Comparison of ENCODE assay signal across 8 cellular contexts in genomic region chr7:104206841-104207240, GRCh38. TPM values are rescaled to one million over a fixed set of nuclear protein-coding genes. Genes with fewer than 3 reads are reported as not detected.
DNase-seq lines count a peak whose midpoint lies in the region; ATAC-seq, FAIRE-seq and TF ChIP-seq lines count a peak whose summit lies in the region.

No MANE protein-coding gene starts in this region.

- H3K36me3 ChIP-seq in OCI-LY7 (ENCODE audit: insufficient read depth, low read length) (peaks cover 38% of the 10 kb centered on the region), endothelial cell of umbilical vein (ENCODE audit: control insufficient read depth in 2 of 2, extremely low read depth in 1 of 2, insufficient read depth in 2 of 2, low read length in 2 of 2) (peaks cover 7% of the 10 kb centered on the region in 2 experiments), prostate gland (peaks cover 0 to 8% of the 10 kb centered on the region in 2 donors)

- TF ChIP-seq CTCF in GM12864 (IDR thresholded peaks at IDR 0.05; ENCODE audit: low read depth, low read length, missing control alignments) (no peak), OCI-LY7 (conservative IDR thresholded peaks at IDR 0.05; ENCODE audit: low read length) (no peak), endothelial cell of umbilical vein (IDR thresholded peaks at IDR 0.05; ENCODE audit: extremely low read depth in 1 of 2, insufficient read depth in 1 of 2, low read depth in 1 of 2, low read length in 2 of 2) (no peak), prostate gland (IDR thresholded peaks at IDR 0.05) (no peak)

- POLR2A ChIA-PET in OCI-LY7 (lab: Charles Lee) (no interaction called here), endothelial cell of umbilical vein (lab: Charles Lee) (no interaction called here)

- H2AFZ ChIP-seq in OCI-LY7 (ENCODE audit: low read length) = no peak overlapping the region
- H2AFZ ChIP-seq in endothelial cell of umbilical vein (ENCODE audit: low read depth, low read length) = peak overlapping the region; percentile 93

- dilution Hi-C loops in endothelial cell of umbilical vein (cut with MboI; ENCODE audit: extremely low pct_ligation_motif_present, low sequenced_read_pairs) = no loop called here

- peak overlapping the region; percentile 78 for H3K4me3 ChIP-seq in GM12864 (ENCODE audit: low read depth, low read length)
- H3K4me3 ChIP-seq in OCI-LY7 (ENCODE audit: low read depth, low read length, poor library complexity, severe bottlenecking) = peak overlapping the region; percentile 98
- H3K4me3 ChIP-seq in endothelial cell of umbilical vein (replicated peaks in 1 of 3; ENCODE audit: insufficient read depth in 1 of 3, low read depth in 1 of 3, low read length in 3 of 3) = peak overlapping the region; percentile 75 to 98 (median 93)
- peak overlapping the region; percentile 61 to 62 for H3K4me3 ChIP-seq in prostate gland

- WGBS in prostate gland = 28% methylated on average over 6 of the region's 6 CpGs

- H3K79me2 ChIP-seq in OCI-LY7 (ENCODE audit: insufficient read depth, low read depth, low read length) (peaks cover 52% of the 10 kb centered on the region), endothelial cell of umbilical vein (ENCODE audit: control insufficient read depth, insufficient read depth, low read length) (peaks cover 37% of the 10 kb centered on the region)

- H3K27me3 ChIP-seq in endothelial cell of umbilical vein (ENCODE audit: control insufficient read depth in 2 of 2, insufficient read depth in 2 of 2, low read length in 2 of 2) (no peaks in the 10 kb centered on the region), prostate gland (replicated peaks; ENCODE audit: insufficient read depth) (no peaks in the 10 kb centered on the region)

- H4K20me1 ChIP-seq in OCI-LY7 (ENCODE audit: insufficient read depth, low read length) (no peaks in the 10 kb centered on the region), endothelial cell of umbilical vein (replicated peaks; ENCODE audit: control insufficient read depth, extremely low read depth, insufficient read depth, low read length) (no peaks in the 10 kb centered on the region)

- CTCF ChIA-PET in OCI-LY7 (lab: Charles Lee; ENCODE audit: unreplicated experiment) = no interaction called here
- CTCF ChIA-PET in endothelial cell of umbilical vein (lab: Charles Lee) = no interaction called here

- peak overlapping the region; percentile 57 for H3K27ac ChIP-seq in OCI-LY7 (ENCODE audit: low read depth, low read length, poor library complexity, severe bottlenecking)
- H3K27ac ChIP-seq in endothelial cell of umbilical vein (ENCODE audit: insufficient read depth, low read depth, low read length) = peak overlapping the region; percentile 67
- peak overlapping the region in 1 of 2 donors; percentile 82 for H3K27ac ChIP-seq in prostate gland

- H3K9me2 ChIP-seq in OCI-LY7 (ENCODE audit: insufficient read depth, low read length) = no peaks in the 10 kb centered on the region

- ATAC-seq in HG03196 (IDR thresholded peaks at IDR 0.05; ENCODE audit: unreplicated experiment) = no peak

- no TSS peak for BruUV-seq in OCI-LY7 (replicated peaks; lab: Mats Ljungman, UMichigan)
- BruUV-seq in endothelial cell of umbilical vein (replicated peaks; lab: Mats Ljungman, UMichigan) = no TSS peak

- intact Hi-C loops in OCI-LY7 (cut with micrococcal nuclease; ENCODE audit: unreplicated experiment) = no loop called here
- intact Hi-C loops in endothelial cell of umbilical vein (cut with micrococcal nuclease) = no loop called here
- intact Hi-C loops in prostate gland (cut with DNase I) = no loop called here

- no peak for FAIRE-seq in endothelial cell of umbilical vein (lab: Jason Lieb, UNC)

- H3K4me2 ChIP-seq in OCI-LY7 (ENCODE audit: low read length) (peak overlapping the region; percentile 74), endothelial cell of umbilical vein (ENCODE audit: insufficient read depth, low read length) (peak overlapping the region; percentile 70)

- no peak for TF ChIP-seq POLR2A in endothelial cell of umbilical vein (IDR thresholded peaks at IDR 0.05; ENCODE audit: low read depth, low read length)
- TF ChIP-seq POLR2A in prostate gland (IDR thresholded peaks at IDR 0.05) = no peak

- DNase-seq in GM12864 (ENCODE audit: low read depth) = no peak
- DNase-seq in OCI-LY7 (ENCODE audit: low spot score) = peak; percentile 4
- peak; percentile 18 for DNase-seq in endothelial cell of umbilical vein (ENCODE audit: low read depth, low spot score)
- DNase-seq in prostate gland (ENCODE audit: low spot score) = no peak
- no peak for DNase-seq in NCI-H1092 treated with DMSO at 0.1 percent for 48 hours (lab: John Stamatoyannopoulos, UW)
- DNase-seq in OCI-M2 (lab: John Stamatoyannopoulos, UW; ENCODE audit: unreplicated experiment) = no peak
- no peak for DNase-seq in activated CD8-positive, alpha-beta memory T cell treated with anti-CD3 and anti-CD28 coated beads, Interleukin-2, amount 50 U/mL, for 48 hours

- no peaks in the 10 kb centered on the region for H3K9me3 ChIP-seq in OCI-LY7 (ENCODE audit: low read length)
- H3K9me3 ChIP-seq in endothelial cell of umbilical vein (replicated peaks; ENCODE audit: control insufficient read depth, insufficient read depth, low read length) = no peaks in the 10 kb centered on the region
- H3K9me3 ChIP-seq in prostate gland = no peaks in the 10 kb centered on the region

- peak overlapping the region; percentile 90 for H3K9ac ChIP-seq in endothelial cell of umbilical vein (replicated peaks; ENCODE audit: extremely low read depth, insufficient read depth, low read length)

- H3K9me1 ChIP-seq in endothelial cell of umbilical vein (replicated peaks; ENCODE audit: control insufficient read depth, extremely low read depth, insufficient read depth, low read length) = no peaks in the 10 kb centered on the region

- peaks cover 21% of the 10 kb centered on the region for H3K4me1 ChIP-seq in OCI-LY7 (ENCODE audit: insufficient read depth, low read length, poor library complexity, severe bottlenecking)
- peaks cover 16% of the 10 kb centered on the region for H3K4me1 ChIP-seq in endothelial cell of umbilical vein (ENCODE audit: control insufficient read depth, extremely low read depth, insufficient read depth, low read length)
- H3K4me1 ChIP-seq in prostate gland (replicated peaks) = peaks cover 4% of the 10 kb centered on the region

TF ChIP-seq in endothelial cell of umbilical vein, 7 proteins besides CTCF, POLR2A, EP300 and RAD21:
- no peak for TF ChIP-seq MYC (IDR thresholded peaks at IDR 0.05; ENCODE audit: low read depth, low read length)
- no peak for TF ChIP-seq POLR2AphosphoS5 (IDR thresholded peaks at IDR 0.05; ENCODE audit: insufficient read depth, low read depth, low read length)
- TF ChIP-seq, protein P1, sequence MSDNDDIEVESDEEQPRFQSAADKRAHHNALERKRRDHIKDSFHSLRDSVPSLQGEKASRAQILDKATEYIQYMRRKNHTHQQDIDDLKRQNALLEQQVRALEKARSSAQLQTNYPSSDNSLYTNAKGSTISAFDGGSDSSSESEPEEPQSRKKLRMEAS (IDR thresholded peaks at IDR 0.05; ENCODE audit: insufficient read depth, insufficient read length) = no peak
- TF ChIP-seq FOS (IDR thresholded peaks at IDR 0.05; ENCODE audit: borderline replicate concordance, insufficient read depth, low read length) = no peak
- no peak for TF ChIP-seq EZH2 (IDR thresholded peaks at IDR 0.05; ENCODE audit: borderline replicate concordance, low read depth, low read length, severe bottlenecking)
- no peak for TF ChIP-seq JUN (IDR thresholded peaks at IDR 0.05; ENCODE audit: borderline replicate concordance, insufficient read depth, insufficient read length, low read depth)
- no peak for TF ChIP-seq GATA2 (IDR thresholded peaks at IDR 0.05; ENCODE audit: insufficient read depth, insufficient read length, low read depth, low read length)

RNA-seq across cellular contexts. Expression of gene ORC5, which starts 1.0 kb away (rescaled TPM):
- 25.2 and 54.8 TPM in 2 replicates for total RNA-seq in OCI-LY7 (2014; rRNA removed; shearing (Covaris generic))
- 29.5 and 33.1 TPM in 2 replicates for total RNA-seq in OCI-LY7 (2022)
- 18.6 and 21.1 TPM in 2 replicates for total RNA-seq in endothelial cell of umbilical vein
- polyA plus RNA-seq in endothelial cell of umbilical vein = 5.7 and 7.9 TPM in 2 replicates
- polyA plus RNA-seq in endothelial cell of umbilical vein (2011; cell fraction: cytosol; rRNA removed) = 7.7 and 7.9 TPM in 2 replicates
- polyA plus RNA-seq in endothelial cell of umbilical vein (2011; cell fraction: nucleus; rRNA removed) = 9.5 and 17.0 TPM in 2 replicates
- 28.0 and 39.6 TPM in 2 replicates for polyA plus RNA-seq in endothelial cell of umbilical vein (2012)
- 23.0 and 32.3 TPM in 2 replicates for polyA minus RNA-seq in endothelial cell of umbilical vein
- 11.7 TPM for polyA minus RNA-seq in endothelial cell of umbilical vein (2011; cell fraction: cytosol; rRNA and poly(A)+ RNA removed)
- 32.5 and 34.0 TPM in 2 replicates for polyA minus RNA-seq in endothelial cell of umbilical vein (2011; cell fraction: nucleus; rRNA and poly(A)+ RNA removed)
- 10 to 100 TPM; 31.6 to 50.5 TPM for total RNA-seq in prostate gland

Comparison
In these comparisons a context has a peak if more than half of its experiments do, and no peak if none do; other contexts are left out.
1. DNase-seq: peak in OCI-LY7 (single experiment) and endothelial cell of umbilical vein (single experiment); none in GM12864 (single experiment), prostate gland (single experiment), NCI-H1092 treated with DMSO at 0.1 percent for 48 hours (single experiment), OCI-M2 (single experiment) and activated CD8-positive, alpha-beta memory T cell treated with anti-CD3 and anti-CD28 coated beads, Interleukin-2, amount 50 U/mL, for 48 hours (single experiment).
2. Peak in every context shown above with its lines, with median percentiles within 50 percentile points of each other: H3K4me3 ChIP-seq.